Comparison of ENCODE assay signal across 22 cellular contexts in the genomic region with DNA sequence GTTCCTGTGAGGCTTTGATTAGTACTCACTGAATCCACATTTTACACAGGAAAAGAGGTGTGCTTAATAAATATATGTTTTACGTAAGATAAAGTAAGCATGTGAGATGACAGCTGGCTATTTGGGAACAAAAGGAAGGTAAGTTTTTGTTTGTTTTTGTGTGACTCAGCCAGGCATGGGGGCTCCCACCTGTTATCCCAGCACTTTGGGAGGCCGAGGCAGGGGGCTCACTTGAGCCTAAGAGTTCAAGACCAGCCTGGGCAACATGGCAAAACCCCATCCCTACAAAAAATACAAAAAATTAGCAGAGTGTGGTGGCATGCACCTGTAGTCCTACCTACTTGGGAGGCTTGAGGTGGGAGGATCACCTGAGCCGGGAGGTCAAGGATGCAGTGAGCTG. TPM values are rescaled to one million over a fixed set of nuclear protein-coding genes. Genes with fewer than 3 reads are reported as not detected.
"Had no signal": no experiment of that assay in that cellular context is flagged by ENCODE, and none has a peak within 500 bp of the region (broad histone marks: within the 10 kb centered on the region; RNA-seq: fewer than 3 reads in every experiment).

No MANE protein-coding gene starts in this region.

- H3K36me3 Mint-ChIP-seq: T-cell had no signal

- H3K27me3 Mint-ChIP-seq: T-cell had no signal

- H3K9me3 Mint-ChIP-seq: T-cell had no signal

- H3K27ac Mint-ChIP-seq: T-cell had no signal

- H3K4me3 Mint-ChIP-seq: T-cell had no signal

- DNase-seq: IMR-90, Karpas-422, KG1, MG63, NCI-H1092, NCI-H1105 treated with DMSO at 0.1 percent for 48 hours, NCI-H1417 treated with DMSO at 0.1 percent for 48 hours, NCI-H146, NCI-H1694 treated with DMSO at 0.1 percent for 48 hours, NCI-H1930, NCI-H2081, NCI-H2107, NCI-H524, NCI-H526 treated with DMSO at 0.1 percent for 48 hours, NCI-H774, RPMI8226, SHP77, SK-N-SH, SW 1271, T-cell had no signal

RNA-seq across cellular contexts. Expression of a gene that starts 17.9 kb away (rescaled TPM):
- total RNA-seq: IMR-90, NCI-H460, SK-MEL-5, T-cell had no signal

RNA-seq across cellular contexts. Expression of a gene that starts 23.5 kb away (rescaled TPM):
- total RNA-seq: IMR-90, NCI-H460, SK-MEL-5 had no signal

RNA-seq across cellular contexts. Expression of a gene that starts 46.7 kb away (rescaled TPM):
- total RNA-seq: IMR-90 had no signal

RNA-seq across cellular contexts. Expression of a gene that starts 59.2 kb away (rescaled TPM):
- total RNA-seq: IMR-90, NCI-H460 had no signal
